ENCODE assay signal across 10 cellular contexts in the genomic region with DNA sequence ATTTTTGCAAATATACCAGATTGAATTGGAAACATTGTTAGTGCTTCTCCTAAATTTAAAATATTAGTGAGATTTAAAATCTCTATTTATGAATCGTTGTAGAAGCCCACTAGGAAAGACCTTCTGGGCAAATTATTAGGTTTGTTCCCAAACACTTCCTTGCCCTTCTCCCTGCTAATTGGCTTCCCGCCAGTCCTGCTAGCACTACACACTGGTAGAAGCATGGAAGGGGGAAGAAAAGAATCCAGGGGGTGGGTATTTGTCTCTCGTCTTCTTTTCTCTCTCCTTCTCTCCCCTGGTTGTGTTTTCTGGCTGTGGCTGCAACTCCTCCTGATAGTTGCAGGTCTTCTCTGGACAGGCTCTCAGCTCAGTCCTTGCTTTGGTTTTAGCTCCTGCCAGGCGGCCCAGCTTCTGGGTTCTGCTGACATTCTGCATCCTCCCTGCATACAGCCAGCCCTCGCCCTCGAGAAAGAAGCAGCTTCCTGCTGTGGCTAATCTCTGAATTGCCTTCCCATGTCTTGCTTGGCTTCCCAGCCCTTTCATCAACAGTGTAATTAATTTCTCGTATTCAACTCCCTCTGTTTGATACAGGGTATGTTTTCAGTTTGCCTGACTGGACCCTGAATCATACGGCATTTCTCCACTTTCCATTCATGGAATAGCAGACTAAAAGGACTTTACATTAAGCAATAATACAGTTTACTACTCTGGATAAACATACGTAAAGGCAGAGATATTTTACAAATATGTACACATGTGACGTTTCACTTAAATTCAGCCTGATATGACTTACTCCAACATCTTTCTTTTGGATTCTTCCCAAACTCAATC. TPM values are rescaled to one million over a fixed set of nuclear protein-coding genes. Genes with fewer than 3 reads are reported as not detected.
DNase-seq lines count a peak whose midpoint lies in the region; ATAC-seq and TF ChIP-seq lines count a peak whose summit lies in the region.
"Had no signal": no experiment of that assay in that cellular context is flagged by ENCODE, and none has a peak within 500 bp of the region (broad histone marks: within the 10 kb centered on the region; RNA-seq: fewer than 3 reads in every experiment).

No MANE protein-coding gene starts in this region.

- intact Hi-C loops in Caco-2 (cut with micrococcal nuclease; ENCODE audit: unreplicated experiment) = no loop called here

- H3K4me3 ChIP-seq in H7 (ENCODE audit: insufficient read depth, low read depth, low read length) = no peak overlapping the region
- H3K4me3 ChIP-seq in NT2/D1 (ENCODE audit: insufficient read length, low read depth) = no peak overlapping the region
- no peak overlapping the region for H3K4me3 ChIP-seq in Caco-2 (ENCODE audit: low read depth, low read length)

- no TSS peak for BruUV-seq in Caco-2 (replicated peaks; lab: Mats Ljungman, UMichigan)

- CTCF ChIA-PET in Caco-2 (lab: Charles Lee) = no interaction called here

- peak; percentile 43 for DNase-seq in H7
- DNase-seq in NT2/D1 (ENCODE audit: low read depth, low spot score) = peak; percentile 38
- peak; percentile 69 for DNase-seq in fibroblast of gingiva (ENCODE audit: low read depth)
- peak; percentile 73 for DNase-seq in retina
- no peak for DNase-seq in Caco-2
- DNase-seq: activated naive CD4-positive, alpha-beta T cell treated with Interleukin-2 at 50 U/mL for 16 hours; naive B cell; NCI-H2107 had no signal

- peak overlapping the region; percentile 24 for H3K9ac ChIP-seq in NT2/D1 (ENCODE audit: insufficient read length, low read depth)

- no peak overlapping the region for H3K27ac Mint-ChIP-seq in Caco-2 (ENCODE audit: unreplicated experiment)
- H3K27ac Mint-ChIP-seq: naive B cell had no signal

- H3K36me3 ChIP-seq in H7 (replicated peaks; ENCODE audit: control insufficient read depth, insufficient read depth, low read length) (no peaks in the 10 kb centered on the region), NT2/D1 (ENCODE audit: insufficient read depth, insufficient read length, low read length) (no peaks in the 10 kb centered on the region), Caco-2 (ENCODE audit: control insufficient read depth, insufficient read depth, low read length) (no peaks in the 10 kb centered on the region)

- H3K27me3 ChIP-seq in H7 (ENCODE audit: control insufficient read depth, insufficient read depth, low read length) (peaks cover 2% of the 10 kb centered on the region), NT2/D1 (ENCODE audit: insufficient read depth, insufficient read length) (peaks cover 5% of the 10 kb centered on the region), Caco-2 (replicated peaks; ENCODE audit: control insufficient read depth, insufficient read depth, low read length) (no peaks in the 10 kb centered on the region)

- no peaks in the 10 kb centered on the region for H3K36me3 Mint-ChIP-seq in Caco-2 (ENCODE audit: insufficient read depth, unreplicated experiment)
- H3K36me3 Mint-ChIP-seq: naive B cell had no signal

- H3K27me3 Mint-ChIP-seq in Caco-2 (ENCODE audit: insufficient read depth, unreplicated experiment) = no peaks in the 10 kb centered on the region

- peaks cover 14% of the 10 kb centered on the region for H3K4me1 Mint-ChIP-seq in Caco-2 (ENCODE audit: low read depth, unreplicated experiment)
- H3K4me1 Mint-ChIP-seq: naive B cell had no signal

- H3K9me3 Mint-ChIP-seq in Caco-2 (ENCODE audit: unreplicated experiment) = no peaks in the 10 kb centered on the region
- H3K9me3 Mint-ChIP-seq: naive B cell had no signal

- H3K4me1 ChIP-seq in NT2/D1 (ENCODE audit: insufficient read depth, insufficient read length) (no peaks in the 10 kb centered on the region), Caco-2 (peaks cover 5% of the 10 kb centered on the region; the same call in 1 of the 2 replicates)

- TF ChIP-seq CTCF in Caco-2 (IDR thresholded peaks at IDR 0.05; ENCODE audit: insufficient read depth in 1 of 2, low read depth in 1 of 2, low read length in 1 of 2, severe bottlenecking in 1 of 2, unreplicated experiment in 1 of 2) = no peak

- no peaks in the 10 kb centered on the region for H3K9me3 ChIP-seq in NT2/D1 (ENCODE audit: insufficient read depth, low read length)
- no peaks in the 10 kb centered on the region for H3K9me3 ChIP-seq in Caco-2

- H3K4me3 Mint-ChIP-seq in Caco-2 (ENCODE audit: unreplicated experiment) = no peak overlapping the region
- H3K4me3 Mint-ChIP-seq: naive B cell had no signal

- ATAC-seq in HG03039 (IDR thresholded peaks at IDR 0.05; ENCODE audit: unreplicated experiment) (no peak), GM19467 (IDR thresholded peaks at IDR 0.05; ENCODE audit: unreplicated experiment) (no peak)

- POLR2A ChIA-PET in Caco-2 (lab: Charles Lee) = no interaction called here

RNA-seq across cellular contexts. Expression of gene PARD3B, which starts 6.9 kb away (rescaled TPM):
- total RNA-seq in H7 (2014; rRNA removed; shearing (Covaris generic)) = 1.4 and 2.3 TPM in 2 replicates
- 66.5 and 68.9 TPM in 2 replicates for total RNA-seq in Caco-2 (2022)

Comparison
In these comparisons a context has a peak if more than half of its experiments do, and no peak if none do; other contexts are left out.
1. DNase-seq: peak in H7 (single experiment), NT2/D1 (single experiment), fibroblast of gingiva (single experiment) and retina (single experiment); none in Caco-2 (0 of 2).
2. RNA of gene PARD3B, which starts 6.9 kb away (total RNA-seq): 66.5 to 68.9 TPM in Caco-2; 1.4 to 2.3 TPM in H7; every median in the first group is over 10 times any median in the second.